Comparison of ENCODE assay signal across 8 cellular contexts in genomic region chr12:29552324-29552927, GRCh38. TPM values are rescaled to one million over a fixed set of nuclear protein-coding genes. Genes with fewer than 3 reads are reported as not detected.
DNase-seq lines count a peak whose midpoint lies in the region; ATAC-seq and TF ChIP-seq lines count a peak whose summit lies in the region.

No MANE protein-coding gene starts in this region.

- H3K27ac ChIP-seq in left ventricle myocardium inferior (replicated peaks) = peak overlapping the region; percentile 50
- no peak overlapping the region for H3K27ac ChIP-seq in sigmoid colon

- peak; percentile 88 for ATAC-seq in GM21526 (IDR thresholded peaks at IDR 0.05; ENCODE audit: low FRiP score, unreplicated experiment)
- peak; percentile 94 for ATAC-seq in SK-N-SH treated with all-trans-retinoic acid at 6 μM for 48 hours
- ATAC-seq in HG03571 (IDR thresholded peaks at IDR 0.05; ENCODE audit: unreplicated experiment) = no peak

- no peak overlapping the region for H3K4me3 ChIP-seq in left ventricle myocardium inferior
- H3K4me3 ChIP-seq in sigmoid colon = no peak overlapping the region

- 8 to 15% methylated on average over 1 of the region's 1 CpG for WGBS in sigmoid colon, 2 donors

- H3K9me3 ChIP-seq in left ventricle myocardium inferior (replicated peaks) (no peaks in the 10 kb centered on the region), sigmoid colon (no peaks in the 10 kb centered on the region)

- H3K36me3 Mint-ChIP-seq in activated naive CD8-positive, alpha-beta T cell treated with anti-CD3 and anti-CD28 coated beads for 36 hours = no peaks in the 10 kb centered on the region

- peak; percentile 84 for DNase-seq in DMS53 (lab: John Stamatoyannopoulos, UW)
- DNase-seq in Kasumi-1 (lab: John Stamatoyannopoulos, UW) = peak; percentile 68 to 86
- peak; percentile 53 for DNase-seq in activated naive CD8-positive, alpha-beta T cell treated with anti-CD3 and anti-CD28 coated beads for 36 hours
- DNase-seq in left ventricle myocardium inferior = peak; percentile 62
- peak; percentile 74 for DNase-seq in sigmoid colon

- no peaks in the 10 kb centered on the region for H3K9me3 Mint-ChIP-seq in activated naive CD8-positive, alpha-beta T cell treated with anti-CD3 and anti-CD28 coated beads for 36 hours

- no peaks in the 10 kb centered on the region for H3K27me3 ChIP-seq in left ventricle myocardium inferior (ENCODE audit: low read depth)
- no peaks in the 10 kb centered on the region for H3K27me3 ChIP-seq in sigmoid colon

- no peak for TF ChIP-seq POLR2A in sigmoid colon (IDR thresholded peaks at IDR 0.05)

- no peak overlapping the region for H3K4me3 Mint-ChIP-seq in activated naive CD8-positive, alpha-beta T cell treated with anti-CD3 and anti-CD28 coated beads for 36 hours

- peaks cover 26% of the 10 kb centered on the region for H3K4me1 ChIP-seq in left ventricle myocardium inferior
- H3K4me1 ChIP-seq in sigmoid colon = peaks cover 0 to 15% (median 0%) of the 10 kb centered on the region in 4 donors

- no peaks in the 10 kb centered on the region for H3K4me1 Mint-ChIP-seq in activated naive CD8-positive, alpha-beta T cell treated with anti-CD3 and anti-CD28 coated beads for 36 hours

- H3K36me3 ChIP-seq in left ventricle myocardium inferior = peaks cover 18% of the 10 kb centered on the region
- H3K36me3 ChIP-seq in sigmoid colon = peaks cover 0 to 11% (median 0%) of the 10 kb centered on the region in 4 donors

- peaks cover 4% of the 10 kb centered on the region for H3K27me3 Mint-ChIP-seq in activated naive CD8-positive, alpha-beta T cell treated with anti-CD3 and anti-CD28 coated beads for 36 hours

- intact Hi-C loops in left ventricle myocardium inferior (cut with micrococcal nuclease) = no loop called here
- intact Hi-C loops in sigmoid colon (cut with DNase I) = loop anchor here (2.0 to 10.0 kb wide), 2 partner anchors 230 to 332 kb away; partner anchors contain the start of gene TMTC1

- no peak for TF ChIP-seq EP300 in sigmoid colon (IDR thresholded peaks at IDR 0.05)

- H3K27ac Mint-ChIP-seq in activated naive CD8-positive, alpha-beta T cell treated with anti-CD3 and anti-CD28 coated beads for 36 hours = no peak overlapping the region

- peak; percentile 94 for TF ChIP-seq CTCF in left ventricle myocardium inferior (IDR thresholded peaks at IDR 0.05; ENCODE audit: borderline replicate concordance)
- peak; percentile 53 to 86 (median 76) for TF ChIP-seq CTCF in sigmoid colon (IDR thresholded peaks at IDR 0.05)

TF ChIP-seq in SK-N-SH treated with all-trans-retinoic acid at 6 μM for 48 hours, 23 proteins besides CTCF, POLR2A, EP300 and RAD21:
- no peak for TF ChIP-seq CREB5 (CRISPR knock-in tag; IDR thresholded peaks at IDR 0.05; ENCODE audit: low read depth)
- TF ChIP-seq BACH2 (CRISPR knock-in tag; IDR thresholded peaks at IDR 0.05; ENCODE audit: borderline replicate concordance) = no peak

RNA-seq across cellular contexts. Expression of gene OVCH1, which starts 54.9 kb away (rescaled TPM):
- total RNA-seq in activated naive CD8-positive, alpha-beta T cell treated with anti-CD3 and anti-CD28 coated beads for 36 hours = not detected
- total RNA-seq in left ventricle myocardium inferior (0.25 TPM), sigmoid colon (1 to 10 TPM in 1 of 4 donors, under 1 TPM in 3; 0.16 to 2.5 (median 0.31) TPM)
- under 1 TPM in 1 of 3 donors, not detected in 2; 0.03 TPM for polyA plus RNA-seq in sigmoid colon
